18 cellular contexts compared by ENCODE assay signal in the genomic region with DNA sequence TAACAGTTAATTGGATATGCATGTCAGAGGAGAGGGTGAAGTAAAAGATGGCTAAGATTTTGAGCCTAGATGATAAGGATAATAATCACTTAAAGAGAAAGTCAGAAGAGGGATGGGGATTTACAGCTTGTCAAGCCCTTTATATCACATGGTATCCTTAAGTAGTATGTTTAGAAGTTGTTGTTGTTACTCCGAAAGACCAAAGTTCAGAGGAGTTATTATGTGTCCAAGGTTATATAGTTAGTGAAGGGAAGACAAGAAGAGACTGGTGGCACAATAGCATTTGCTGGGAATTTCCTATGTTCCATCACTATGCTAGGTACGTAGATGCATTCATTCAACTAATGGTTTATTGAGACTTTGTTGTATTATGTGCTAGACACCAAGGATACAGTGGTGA. TPM values are rescaled to one million over a fixed set of nuclear protein-coding genes. Genes with fewer than 3 reads are reported as not detected.
DNase-seq lines count a peak whose midpoint lies in the region; ATAC-seq, FAIRE-seq and TF ChIP-seq lines count a peak whose summit lies in the region.
"Had no signal": no experiment of that assay in that cellular context is flagged by ENCODE, and none has a peak within 500 bp of the region (broad histone marks: within the 10 kb centered on the region; RNA-seq: fewer than 3 reads in every experiment).

No MANE protein-coding gene starts in this region.

- H3K27ac ChIP-seq in ascending aorta (peak overlapping the region; percentile 66 to 73), temporal lobe (ENCODE audit: low read depth, low read length) (peak overlapping the region; percentile 84)

- peak; percentile 73 for ATAC-seq in left colon
- no peak for ATAC-seq in HG02870 (IDR thresholded peaks at IDR 0.05; ENCODE audit: unreplicated experiment)

- peak overlapping the region in 1 of 2 donors; percentile 14 for H3K4me3 ChIP-seq in ascending aorta
- H3K4me3 ChIP-seq: Peyer's patch had no signal

- no peaks in the 10 kb centered on the region for H3K9me3 ChIP-seq in ascending aorta
- H3K9me3 ChIP-seq: Peyer's patch had no signal

- DNase-seq in D721Med (ENCODE audit: insufficient read length, low spot score), result no peak
- DNase-seq in ascending aorta (ENCODE audit: low spot score in 2 of 2), result no peak
- no peak for DNase-seq in left colon
- DNase-seq in NCI-H2081 (lab: John Stamatoyannopoulos, UW), result no peak
- DNase-seq in stimulated activated naive CD4-positive, alpha-beta T cell treated with Interleukin-2 at 50 U/mL for 16 hours (lab: John Stamatoyannopoulos, UW), result no peak
- DNase-seq: ACHN; CD4-positive, CD25-positive, alpha-beta regulatory T cell; DMS79; GOT3; KBM-7; NCI-H1092; NCI-H1694 treated with DMSO at 0.1 percent for 48 hours; NCI-H748 treated with DMSO at 0.1 percent for 48 hours; Peyer's patch; SHP77 treated with DMSO at 0.1 percent for 48 hours had no signal

- peaks cover 23 to 30% of the 10 kb centered on the region in 2 donors for H3K36me3 ChIP-seq in ascending aorta

- H3K4me1 ChIP-seq in ascending aorta, result peaks cover 7 to 26% of the 10 kb centered on the region in 2 donors

- no peak for TF ChIP-seq CTCF in D721Med (IDR thresholded peaks at IDR 0.05; ENCODE audit: insufficient read depth, missing control alignments)
- TF ChIP-seq CTCF in ascending aorta (IDR thresholded peaks at IDR 0.05), result no peak

- no peaks in the 10 kb centered on the region for H3K27me3 ChIP-seq in ascending aorta
- H3K27me3 ChIP-seq: Peyer's patch had no signal

- intact Hi-C loops in ascending aorta (cut with DNase I) (no loop called here), left colon (cut with DNase I, micrococcal nuclease) (no loop called here)

- peak; percentile 96 for FAIRE-seq in D721Med (lab: Jason Lieb, UNC)
- FAIRE-seq: GM12892 had no signal

RNA-seq across cellular contexts. Expression of gene AGO1, which starts 30.8 kb away (rescaled TPM):
- total RNA-seq in ascending aorta (24.2 TPM), left colon (10 to 100 TPM; 23.7 to 25.1 TPM), temporal lobe (15.5 TPM)

RNA-seq across cellular contexts. Expression of gene AGO4, which starts 44.4 kb away (rescaled TPM):
- total RNA-seq in ascending aorta, result 40.4 TPM
- 10 to 100 TPM; 10.2 to 16.2 TPM for total RNA-seq in left colon
- total RNA-seq in temporal lobe, result 63.7 TPM
